8 cellular contexts compared by ENCODE assay signal in the genomic region with DNA sequence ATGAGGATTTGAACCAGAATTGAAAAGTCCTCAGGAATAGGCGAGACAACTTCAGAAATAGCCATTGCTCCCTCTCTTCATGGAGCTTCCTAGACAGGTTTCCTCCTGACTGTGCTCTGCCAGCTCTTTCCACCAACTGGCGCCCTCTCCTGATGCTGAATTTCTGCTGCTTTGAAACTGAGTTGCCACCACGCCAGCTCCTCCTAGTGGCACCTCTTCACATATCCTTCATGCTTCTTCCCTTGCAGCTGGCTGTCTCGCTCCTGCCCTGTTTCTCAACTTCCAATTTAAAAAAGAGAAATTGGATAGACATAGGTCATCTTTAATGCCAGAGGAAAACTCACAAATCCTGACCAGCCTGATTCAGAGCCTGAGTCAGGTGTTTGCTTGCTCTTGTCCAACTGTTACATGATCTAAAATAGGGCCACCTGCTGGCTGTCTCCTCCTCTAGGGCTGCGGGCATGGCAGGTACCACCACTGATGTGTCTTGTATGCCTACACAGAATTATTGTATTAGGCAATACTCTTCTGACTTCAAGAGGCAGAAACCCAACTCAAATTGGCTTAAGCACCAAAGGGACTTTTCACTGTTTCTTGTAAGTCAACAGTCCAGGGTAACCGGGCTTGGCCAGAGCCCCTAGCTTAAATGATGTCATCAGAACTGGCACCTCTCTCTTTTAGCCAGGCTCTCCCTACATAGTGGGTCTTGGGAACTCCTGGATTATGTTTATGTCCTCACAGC. TPM values are rescaled to one million over a fixed set of nuclear protein-coding genes. Genes with fewer than 3 reads are reported as not detected.
DNase-seq lines count a peak whose midpoint lies in the region; ATAC-seq and TF ChIP-seq lines count a peak whose summit lies in the region.
"Not testable (repeated sequence)": the region's sequence is repeated elsewhere in the genome, so short reads cannot be mapped to it uniquely, and the experiment has no call there.

No MANE protein-coding gene starts in this region.

- not testable (repeated sequence) for H3K27ac ChIP-seq in Panc1 (ENCODE audit: low read length)

- TF ChIP-seq CTCF in Panc1 (IDR thresholded peaks at IDR 0.05): not testable (repeated sequence)
- TF ChIP-seq CTCF in mesothelial cell of epicardium (IDR thresholded peaks at IDR 0.05; ENCODE audit: unreplicated experiment): peak; percentile 43

- not testable (repeated sequence) for H3K4me3 ChIP-seq in Jurkat, Clone E6-1 (ENCODE audit: low read length); Panc1 (ENCODE audit: low read depth in 2 of 2, low read length in 2 of 2)

- H3K9me3 ChIP-seq in Panc1 (ENCODE audit: control insufficient read depth, insufficient read depth, low read depth, low read length): not testable (repeated sequence)

- DNase-seq in DMS114 treated with DMSO at 0.1 percent for 48 hours (lab: John Stamatoyannopoulos, UW; ENCODE audit: unreplicated experiment) (peak; percentile 74), Panc1 (ENCODE audit: low read depth, low spot score) (peak; percentile 54), activated T-cell treated with anti-CD3 and anti-CD28 coated beads for 24 hours (ENCODE audit: low read depth) (peak; percentile 35), mesothelial cell of epicardium (ENCODE audit: low spot score in 2 of 2, unreplicated experiment in 2 of 2) (peak in 1 of 2 experiments; percentile 64)
- DNase-seq in Jurkat, Clone E6-1 (ENCODE audit: low read depth, low spot score): peak; percentile 61

- H3K36me3 Mint-ChIP-seq in mesothelial cell of epicardium; stimulated activated memory B cell treated with anti-CD40 and anti-IgM and Interleukin-4, amounts not matched to agents 10 μg/mL and 1 μg/mL and 100 μg/mL, for 72 hours: not testable (repeated sequence)

- not testable (repeated sequence) for H3K27me3 Mint-ChIP-seq in mesothelial cell of epicardium (ENCODE audit: low read depth); stimulated activated memory B cell treated with anti-CD40 and anti-IgM and Interleukin-4, amounts not matched to agents 10 μg/mL and 1 μg/mL and 100 μg/mL, for 72 hours

- CTCF ChIA-PET in Panc1 (lab: Charles Lee): not testable (repeated sequence)

- not testable (repeated sequence) for H3K4me3 Mint-ChIP-seq in mesothelial cell of epicardium
- peak overlapping the region; percentile 31 for H3K4me3 Mint-ChIP-seq in stimulated activated memory B cell treated with anti-CD40 and anti-IgM and Interleukin-4, amounts not matched to agents 10 μg/mL and 1 μg/mL and 100 μg/mL, for 72 hours

- H3K36me3 ChIP-seq in Panc1 (ENCODE audit: control insufficient read depth, insufficient read depth, low read length): not testable (repeated sequence)

- not testable (repeated sequence) for H3K4me1 ChIP-seq in Panc1 (ENCODE audit: control insufficient read depth, insufficient read depth, low read length)

- POLR2A ChIA-PET in Panc1 (lab: Charles Lee): not testable (repeated sequence)

- in situ Hi-C loops in Panc1 (cut with HindIII; ENCODE audit: low pct_unique_long_range_greater_than_20kb, low sequenced_read_pairs): not testable (repeated sequence)

- ATAC-seq in GM21529 (IDR thresholded peaks at IDR 0.05; ENCODE audit: unreplicated experiment) (peak; percentile 91), Panc1 (peak; percentile 92), esophagus mucosa (peak; percentile 93)
- peak; percentile 74 for ATAC-seq in stimulated activated memory B cell treated with anti-CD40 and anti-IgM and Interleukin-4, amounts not matched to agents 10 μg/mL and 1 μg/mL and 100 μg/mL, for 72 hours

- H3K27ac Mint-ChIP-seq in mesothelial cell of epicardium; stimulated activated memory B cell treated with anti-CD40 and anti-IgM and Interleukin-4, amounts not matched to agents 10 μg/mL and 1 μg/mL and 100 μg/mL, for 72 hours: not testable (repeated sequence)

- not testable (repeated sequence) for H3K9me3 Mint-ChIP-seq in mesothelial cell of epicardium; stimulated activated memory B cell treated with anti-CD40 and anti-IgM and Interleukin-4, amounts not matched to agents 10 μg/mL and 1 μg/mL and 100 μg/mL, for 72 hours

- not testable (repeated sequence) for H3K27me3 ChIP-seq in Panc1 (ENCODE audit: control insufficient read depth, insufficient read depth, low read length)

- not testable (repeated sequence) for BruUV-seq in Panc1 (replicated peaks; lab: Mats Ljungman, UMichigan)

- H3K4me1 Mint-ChIP-seq in mesothelial cell of epicardium; stimulated activated memory B cell treated with anti-CD40 and anti-IgM and Interleukin-4, amounts not matched to agents 10 μg/mL and 1 μg/mL and 100 μg/mL, for 72 hours: not testable (repeated sequence)

- intact Hi-C loops in Panc1 (cut with micrococcal nuclease; ENCODE audit: unreplicated experiment): not testable (repeated sequence)

RNA-seq across cellular contexts. Expression of a gene that starts 9.3 kb away (rescaled TPM):
- not detected for polyA plus RNA-seq in Jurkat, Clone E6-1 (2012; ENCODE audit: insufficient read depth, insufficient read length)
- total RNA-seq in Panc1 (2021; ENCODE audit: unreplicated experiment) (12.9 TPM), esophagus mucosa (4.5 TPM), mesothelial cell of epicardium (19.6 to 20.7 TPM (median 20.3 TPM) in 3 replicates)
- 10.6 TPM for polyA plus RNA-seq in Panc1 (2012; ENCODE audit: insufficient read length)

RNA-seq across cellular contexts. Expression of a gene that starts 13.2 kb away (rescaled TPM):
- 0.59 TPM for polyA plus RNA-seq in Jurkat, Clone E6-1 (2012; ENCODE audit: insufficient read depth, insufficient read length)
- 0.28 TPM for total RNA-seq in Panc1 (2021; ENCODE audit: unreplicated experiment)
- 1.0 TPM for polyA plus RNA-seq in Panc1 (2012; ENCODE audit: insufficient read length)
- 1.4 TPM for total RNA-seq in esophagus mucosa
- total RNA-seq in mesothelial cell of epicardium: 3.0 to 4.0 TPM (median 3.3 TPM) in 3 replicates
